8 cellular contexts compared by ENCODE assay signal in the genomic region with DNA sequence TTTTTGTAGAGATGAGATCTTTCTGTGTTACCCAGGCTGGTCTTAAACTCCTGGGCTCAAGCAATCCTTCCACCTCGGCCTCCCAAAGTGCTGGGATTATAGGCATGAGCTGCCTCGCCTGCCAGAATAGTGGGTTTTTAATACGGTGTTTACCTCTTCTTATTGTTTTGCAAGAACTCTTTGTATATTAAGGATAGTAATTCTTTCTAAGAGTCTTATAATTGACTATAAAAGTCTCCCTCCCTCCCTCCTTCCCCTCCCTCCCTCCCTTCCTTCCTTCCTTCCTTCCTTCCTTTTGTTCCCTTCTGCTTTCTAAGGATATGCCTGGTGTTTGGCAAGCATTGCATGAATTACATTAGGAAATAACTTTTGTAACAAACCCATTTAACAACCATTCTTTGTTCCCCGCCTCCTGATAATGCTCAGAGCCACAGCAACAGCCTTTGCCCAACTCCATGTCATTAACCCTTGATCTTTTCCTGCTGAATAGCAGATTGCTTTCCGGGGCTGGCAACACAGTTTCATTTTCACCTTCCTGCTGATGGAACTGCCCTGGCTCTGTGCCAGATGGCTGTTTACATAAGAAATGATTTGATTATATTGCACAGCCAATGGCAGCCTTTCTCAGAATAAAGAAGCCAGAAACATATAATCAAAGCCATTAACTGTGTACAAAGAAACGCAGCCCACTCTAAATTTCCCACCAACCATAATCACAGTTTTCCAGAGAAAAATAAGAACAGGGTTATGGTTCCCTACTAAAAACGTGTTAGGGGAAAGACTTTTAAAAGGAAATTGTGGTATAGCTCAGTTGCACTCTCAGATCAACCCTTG.
DNase-seq lines count a peak whose midpoint lies in the region; FAIRE-seq and TF ChIP-seq lines count a peak whose summit lies in the region.

No MANE protein-coding gene starts in this region.

- peak overlapping the region; percentile 27 for H3K27ac Mint-ChIP-seq in osteocyte (ENCODE audit: unreplicated experiment)

- H3K27ac ChIP-seq in AG04450 (ENCODE audit: low read depth, low read length) = no peak overlapping the region
- H3K27ac ChIP-seq in Peyer's patch = peak overlapping the region in 3 of 4 donors; percentile 35 to 85 (median 82)

- POLR2A ChIA-PET in AG04450 (lab: Yijun Ruan, JAX) = no interaction called here

- FAIRE-seq in frontal cortex (lab: Jason Lieb, UNC) = no peak

- H3K4me3 Mint-ChIP-seq in osteocyte (ENCODE audit: unreplicated experiment) = no peak overlapping the region

- H3K27me3 ChIP-seq in AG04450 (ENCODE audit: control insufficient read depth, insufficient read depth, low read length) (no peaks in the 10 kb centered on the region), Peyer's patch (no peaks in the 10 kb centered on the region)

- H3K4me3 ChIP-seq in AG04450 (ENCODE audit: low read depth, low read length) = no peak overlapping the region
- no peak overlapping the region for H3K4me3 ChIP-seq in Peyer's patch

- DNase-seq in AG04450 (ENCODE audit: low read depth, low spot score) (peak; percentile 42), KBM-7 (peak; percentile 42), Peyer's patch (peak; percentile 52 to 93 (median 88)), dermis blood vessel endothelial cell (peak; percentile 96), osteocyte (ENCODE audit: extremely low spot score, unreplicated experiment) (no peak), putamen (ENCODE audit: low spot score) (no peak), frontal cortex (ENCODE audit: low spot score in 2 of 2) (no peak), islet precursor cell (no peak)

- H3K9me3 Mint-ChIP-seq in osteocyte (ENCODE audit: unreplicated experiment) = no peaks in the 10 kb centered on the region

- H3K27me3 Mint-ChIP-seq in osteocyte (ENCODE audit: unreplicated experiment) = peaks cover 15% of the 10 kb centered on the region

- no peaks in the 10 kb centered on the region for H3K36me3 ChIP-seq in Peyer's patch

- no peak for TF ChIP-seq CTCF in AG04450 (IDR thresholded peaks at IDR 0.05; ENCODE audit: low read depth, low read length)
- no peak for TF ChIP-seq CTCF in Peyer's patch (IDR thresholded peaks at IDR 0.05)
- TF ChIP-seq CTCF in osteocyte (IDR thresholded peaks at IDR 0.05) = no peak

- in situ Hi-C loops in KBM-7 (cut with MboI; ENCODE audit: low pct_unique_long_range_greater_than_20kb, low sequenced_read_pairs) = no loop called here

- peaks cover 9% of the 10 kb centered on the region for H3K4me1 Mint-ChIP-seq in osteocyte (ENCODE audit: unreplicated experiment)

- TF ChIP-seq POLR2A in Peyer's patch (IDR thresholded peaks at IDR 0.05) = no peak

- H3K4me1 ChIP-seq in Peyer's patch = peaks cover 0 to 32% (median 0%) of the 10 kb centered on the region in 4 donors

- no peaks in the 10 kb centered on the region for H3K36me3 Mint-ChIP-seq in osteocyte (ENCODE audit: unreplicated experiment)

- H3K9me3 ChIP-seq in AG04450 (ENCODE audit: control insufficient read depth, insufficient read depth, low read length) (peaks cover 6% of the 10 kb centered on the region; the same call in 1 of the 2 replicates), Peyer's patch (no peaks in the 10 kb centered on the region)

- CTCF ChIA-PET in AG04450 (lab: Charles Lee) = no interaction called here

Comparison
In these comparisons a context has a peak if more than half of its experiments do, and no peak if none do; other contexts are left out.
1. DNase-seq: peak in AG04450 (single experiment), KBM-7 (single experiment), Peyer's patch (3 of 3) and dermis blood vessel endothelial cell (single experiment); none in osteocyte (single experiment), putamen (single experiment), frontal cortex (0 of 2) and islet precursor cell (single experiment).